Comparison of ENCODE assay signal across 25 cellular contexts in genomic region chr5:80210014-80210413, GRCh38. TPM values are rescaled to one million over a fixed set of nuclear protein-coding genes. Genes with fewer than 3 reads are reported as not detected.
DNase-seq lines count a peak whose midpoint lies in the region; ATAC-seq and TF ChIP-seq lines count a peak whose summit lies in the region.
"Had no signal": no experiment of that assay in that cellular context is flagged by ENCODE, and none has a peak within 500 bp of the region (broad histone marks: within the 10 kb centered on the region; RNA-seq: fewer than 3 reads in every experiment).

No MANE protein-coding gene starts in this region.

- H3K79me2 ChIP-seq in GM23338 (replicated peaks; ENCODE audit: insufficient read depth), result peaks cover 100% of the 10 kb centered on the region

- peaks cover 0 to under 1% of the 10 kb centered on the region in 2 donors for H3K9me3 Mint-ChIP-seq in activated T-cell treated with anti-CD3 and anti-CD28 coated beads, Interleukin-2, amount 50 U/mL, for 72 hours
- H3K9me3 Mint-ChIP-seq in GM23338, result peaks cover 16% of the 10 kb centered on the region; the same call in 2 of the 3 replicates
- H3K9me3 Mint-ChIP-seq in activated T-helper 2 cell treated with anti-CD3 and anti-CD28 coated beads, Interferon-gamma antibody, Interleukin-2, Interleukin-4, amounts not matched to agents 10 μg/mL and 5 μg/mL and 100 μg/mL, durations not matched to agents 14 hours and 24 hours and 36 hours, result no peaks in the 10 kb centered on the region
- no peaks in the 10 kb centered on the region for H3K9me3 Mint-ChIP-seq in nephron
- H3K9me3 Mint-ChIP-seq: natural killer cell treated with Interleukin-12 subunit alpha and Interleukin-12 subunit beta and Interleukin-15 and Interleukin-18, amount 100 ng/mL, for 72 hours; stimulated activated memory B cell treated with anti-CD40 and anti-IgM and Interleukin-4, amounts not matched to agents 10 μg/mL and 1 μg/mL and 100 μg/mL, for 72 hours had no signal

- TF ChIP-seq POLR2A in suprapubic skin (IDR thresholded peaks at IDR 0.05), result no peak

- H3K9me2 ChIP-seq in GM23338 (ENCODE audit: insufficient read depth), result no peaks in the 10 kb centered on the region

- no peak overlapping the region for H2AFZ ChIP-seq in GM23338

- no peak overlapping the region for H3K4me3 ChIP-seq in GM23338
- no peak overlapping the region for H3K4me3 ChIP-seq in suprapubic skin
- H3K4me3 ChIP-seq: BLaER1 treated with 17β-estradiol and CSF1 and Interleukin-3, amounts not matched to agents 10 nM and 100 nM; GM12878; SJSA1; tibial artery had no signal

- peaks cover 99% of the 10 kb centered on the region for H3K4me1 Mint-ChIP-seq in activated T-cell treated with anti-CD3 and anti-CD28 coated beads, Interleukin-2, amount 50 U/mL, for 72 hours (ENCODE audit: low read depth)
- H3K4me1 Mint-ChIP-seq in GM23338 (peaks cover 29% of the 10 kb centered on the region), nephron (peaks cover 21% of the 10 kb centered on the region)
- H3K4me1 Mint-ChIP-seq in activated T-helper 2 cell treated with anti-CD3 and anti-CD28 coated beads, Interferon-gamma antibody, Interleukin-2, Interleukin-4, amounts not matched to agents 10 μg/mL and 5 μg/mL and 100 μg/mL, durations not matched to agents 14 hours and 24 hours and 36 hours (ENCODE audit: low read depth), result peaks cover 68% of the 10 kb centered on the region

- peak overlapping the region; percentile 66; the same call in 1 of the 2 replicates for H3K27ac ChIP-seq in GM23338 (ENCODE audit: low read depth)
- H3K27ac ChIP-seq in suprapubic skin, result no peak overlapping the region
- H3K27ac ChIP-seq: BLaER1 treated with 17β-estradiol and CSF1 and Interleukin-3, amounts not matched to agents 10 nM and 100 nM; brain microvascular endothelial cell; SJSA1; tibial artery; WERI-Rb-1 had no signal

- peaks cover 7% of the 10 kb centered on the region; the same call in 1 of the 2 replicates for H3F3A ChIP-seq in GM23338 (replicated peaks; ENCODE audit: low read depth)

- H3K4me1 ChIP-seq in GM23338 (ENCODE audit: insufficient read depth) (peaks cover 36% of the 10 kb centered on the region; the same call in 1 of the 2 replicates), suprapubic skin (peaks cover 4% of the 10 kb centered on the region)
- H3K4me1 ChIP-seq: tibial artery had no signal

- H3K27me3 ChIP-seq in GM23338 (ENCODE audit: insufficient read depth) (no peaks in the 10 kb centered on the region), suprapubic skin (no peaks in the 10 kb centered on the region)
- H3K27me3 ChIP-seq: BLaER1 treated with 17β-estradiol and CSF1 and Interleukin-3, amounts not matched to agents 10 nM and 100 nM; brain microvascular endothelial cell; SJSA1; tibial artery had no signal

- no peak for DNase-seq in activated T-cell treated with anti-CD3 and anti-CD28 coated beads, Interleukin-2, amount 50 U/mL, for 72 hours
- no peak for DNase-seq in activated T-cell treated with anti-CD3 and anti-CD28 coated beads, Interleukin-2, amount 50 U/mL, for 1 hour
- DNase-seq in GM23338 (ENCODE audit: low spot score), result no peak
- no peak for DNase-seq in activated T-helper 2 cell treated with anti-CD3 and anti-CD28 coated beads, Interferon-gamma antibody, Interleukin-2, Interleukin-4, amounts not matched to agents 10 μg/mL and 5 μg/mL and 100 μg/mL, durations not matched to agents 14 hours and 24 hours and 36 hours (ENCODE audit: low spot score)
- DNase-seq in suprapubic skin (ENCODE audit: low spot score in 2 of 2), result no peak
- no peak for DNase-seq in KG1 (lab: John Stamatoyannopoulos, UW)
- DNase-seq: activated CD8-positive, alpha-beta memory T cell treated with anti-CD3 and anti-CD28 coated beads for 24 hours; brain microvascular endothelial cell; KBM-7; kidney glomerular epithelial cell; mesendoderm; MV-4-11; NCI-H1694 treated with DMSO at 0.1 percent for 48 hours; NCI-H2227 treated with DMSO at 0.1 percent for 48 hours; NCI-H748 treated with DMSO at 0.1 percent for 48 hours; PC-3; tibial artery; WERI-Rb-1 had no signal

- H3K36me3 Mint-ChIP-seq in activated T-cell treated with anti-CD3 and anti-CD28 coated beads, Interleukin-2, amount 50 U/mL, for 72 hours (ENCODE audit: insufficient read depth in 2 of 2), result no peaks in the 10 kb centered on the region
- H3K36me3 Mint-ChIP-seq in GM23338 (ENCODE audit: low read depth) (peaks cover 18% of the 10 kb centered on the region), nephron (ENCODE audit: low read depth) (peaks cover under 1% of the 10 kb centered on the region)
- H3K36me3 Mint-ChIP-seq in activated T-helper 2 cell treated with anti-CD3 and anti-CD28 coated beads, Interferon-gamma antibody, Interleukin-2, Interleukin-4, amounts not matched to agents 10 μg/mL and 5 μg/mL and 100 μg/mL, durations not matched to agents 14 hours and 24 hours and 36 hours (ENCODE audit: low read depth), result peaks cover 29% of the 10 kb centered on the region
- H3K36me3 Mint-ChIP-seq: natural killer cell treated with Interleukin-12 subunit alpha and Interleukin-12 subunit beta and Interleukin-15 and Interleukin-18, amount 100 ng/mL, for 72 hours; stimulated activated memory B cell treated with anti-CD40 and anti-IgM and Interleukin-4, amounts not matched to agents 10 μg/mL and 1 μg/mL and 100 μg/mL, for 72 hours had no signal

- no peak for TF ChIP-seq EP300 in suprapubic skin (IDR thresholded peaks at IDR 0.05)

- intact Hi-C loops in activated T-helper 2 cell treated with anti-CD3 and anti-CD28 coated beads, Interferon-gamma antibody, Interleukin-2, Interleukin-4, amounts not matched to agents 10 μg/mL and 5 μg/mL and 100 μg/mL, durations not matched to agents 14 hours and 24 hours and 36 hours (cut with micrococcal nuclease), result loop anchor here (5.0 kb wide), 1 partner anchor 42 kb away; no protein-coding TSS in a partner anchor

- no peak for ATAC-seq in activated T-cell treated with anti-CD3 and anti-CD28 coated beads, Interleukin-2, amount 50 U/mL, for 72 hours (replicated peaks in 1 of 2)
- ATAC-seq in GM23338 (no peak), HG02938 (IDR thresholded peaks at IDR 0.05; ENCODE audit: unreplicated experiment) (no peak)
- ATAC-seq: GM12878; natural killer cell treated with Interleukin-12 subunit alpha and Interleukin-12 subunit beta and Interleukin-15 and Interleukin-18, amount 100 ng/mL, for 72 hours; PC-3; stimulated activated memory B cell treated with anti-CD40 and anti-IgM and Interleukin-4, amounts not matched to agents 10 μg/mL and 1 μg/mL and 100 μg/mL, for 72 hours had no signal

- H3K4me2 ChIP-seq in GM23338, result 0 out of 2 replicates have a peak overlapping the region, but pooled peaks have one; percentile 29
- H3K4me2 ChIP-seq: BLaER1 treated with 17β-estradiol and CSF1 and Interleukin-3, amounts not matched to agents 10 nM and 100 nM had no signal

- no peaks in the 10 kb centered on the region for H3K9me3 ChIP-seq in suprapubic skin
- H3K9me3 ChIP-seq: SJSA1, tibial artery had no signal

- H3K4me3 Mint-ChIP-seq in activated T-cell treated with anti-CD3 and anti-CD28 coated beads, Interleukin-2, amount 50 U/mL, for 72 hours, result peak overlapping the region; percentile 64 to 70
- no peak overlapping the region for H3K4me3 Mint-ChIP-seq in GM23338
- H3K4me3 Mint-ChIP-seq in activated T-helper 2 cell treated with anti-CD3 and anti-CD28 coated beads, Interferon-gamma antibody, Interleukin-2, Interleukin-4, amounts not matched to agents 10 μg/mL and 5 μg/mL and 100 μg/mL, durations not matched to agents 14 hours and 24 hours and 36 hours (ENCODE audit: low read depth), result no peak overlapping the region
- H3K4me3 Mint-ChIP-seq in nephron, result no peak overlapping the region
- H3K4me3 Mint-ChIP-seq: natural killer cell treated with Interleukin-12 subunit alpha and Interleukin-12 subunit beta and Interleukin-15 and Interleukin-18, amount 100 ng/mL, for 72 hours; stimulated activated memory B cell treated with anti-CD40 and anti-IgM and Interleukin-4, amounts not matched to agents 10 μg/mL and 1 μg/mL and 100 μg/mL, for 72 hours had no signal

- no peaks in the 10 kb centered on the region for H3K27me3 Mint-ChIP-seq in activated T-cell treated with anti-CD3 and anti-CD28 coated beads, Interleukin-2, amount 50 U/mL, for 72 hours (ENCODE audit: low read depth)
- H3K27me3 Mint-ChIP-seq in GM23338 (ENCODE audit: insufficient read depth, low read depth, poor library complexity), result no peaks in the 10 kb centered on the region
- no peaks in the 10 kb centered on the region for H3K27me3 Mint-ChIP-seq in activated T-helper 2 cell treated with anti-CD3 and anti-CD28 coated beads, Interferon-gamma antibody, Interleukin-2, Interleukin-4, amounts not matched to agents 10 μg/mL and 5 μg/mL and 100 μg/mL, durations not matched to agents 14 hours and 24 hours and 36 hours (ENCODE audit: low read depth)
- H3K27me3 Mint-ChIP-seq in nephron (ENCODE audit: low read depth), result no peaks in the 10 kb centered on the region
- H3K27me3 Mint-ChIP-seq: natural killer cell treated with Interleukin-12 subunit alpha and Interleukin-12 subunit beta and Interleukin-15 and Interleukin-18, amount 100 ng/mL, for 72 hours; stimulated activated memory B cell treated with anti-CD40 and anti-IgM and Interleukin-4, amounts not matched to agents 10 μg/mL and 1 μg/mL and 100 μg/mL, for 72 hours had no signal

- H3K27ac Mint-ChIP-seq in activated T-cell treated with anti-CD3 and anti-CD28 coated beads, Interleukin-2, amount 50 U/mL, for 72 hours, result peak overlapping the region; percentile 77
- H3K27ac Mint-ChIP-seq in GM23338 (no peak overlapping the region), nephron (peak overlapping the region; percentile 29 to 84 (median 73))
- H3K27ac Mint-ChIP-seq in activated T-helper 2 cell treated with anti-CD3 and anti-CD28 coated beads, Interferon-gamma antibody, Interleukin-2, Interleukin-4, amounts not matched to agents 10 μg/mL and 5 μg/mL and 100 μg/mL, durations not matched to agents 14 hours and 24 hours and 36 hours, result peak overlapping the region; percentile 57
- H3K27ac Mint-ChIP-seq: stimulated activated memory B cell treated with anti-CD40 and anti-IgM and Interleukin-4, amounts not matched to agents 10 μg/mL and 1 μg/mL and 100 μg/mL, for 72 hours had no signal

- WGBS in suprapubic skin, result 81% methylated on average over 6 of the region's 6 CpGs

- TF ChIP-seq CTCF in GM23338 (conservative IDR thresholded peaks at IDR 0.05; ENCODE audit: low read depth in 2 of 2), result no peak
- no peak for TF ChIP-seq CTCF in nephron (IDR thresholded peaks at IDR 0.05; ENCODE audit: unreplicated experiment in 3 of 3)
- no peak for TF ChIP-seq CTCF in suprapubic skin (IDR thresholded peaks at IDR 0.05)

- H3K36me3 ChIP-seq in GM23338 (ENCODE audit: insufficient read depth) (no peaks in the 10 kb centered on the region), suprapubic skin (no peaks in the 10 kb centered on the region)
- H3K36me3 ChIP-seq: brain microvascular endothelial cell, SJSA1, tibial artery, WERI-Rb-1 had no signal

- H4K20me1 ChIP-seq in GM23338 (replicated peaks; ENCODE audit: insufficient read depth), result peaks cover 31% of the 10 kb centered on the region

RNA-seq across cellular contexts. Expression of gene SERINC5, which starts 45.8 kb away (rescaled TPM):
- 10 to 100 TPM; 41.1 to 48.3 TPM for total RNA-seq in activated T-cell treated with anti-CD3 and anti-CD28 coated beads, Interleukin-2, amount 50 U/mL, for 72 hours
- total RNA-seq in GM23338 (2014; rRNA removed; shearing (Covaris generic)), result 101 and 107 TPM in 2 replicates
- 32.3 and 34.0 TPM in 2 replicates for polyA plus RNA-seq in GM23338 (2016; fragmentation: Nextera tagmentation; extraction: Ambion mirVana)
- 18.9 and 19.0 TPM in 2 replicates for total RNA-seq in activated T-helper 2 cell treated with anti-CD3 and anti-CD28 coated beads, Interferon-gamma antibody, Interleukin-2, Interleukin-4, amounts not matched to agents 10 μg/mL and 5 μg/mL and 100 μg/mL, durations not matched to agents 14 hours and 24 hours and 36 hours
- 10 to 100 TPM; 53.8 to 68.8 (median 62.5) TPM for total RNA-seq in suprapubic skin

Comparison
In these comparisons a context has a peak if more than half of its experiments do, and no peak if none do; other contexts are left out.
1. H3K4me3 Mint-ChIP-seq: peak in activated T-cell treated with anti-CD3 and anti-CD28 coated beads, Interleukin-2, amount 50 U/mL, for 72 hours (2 of 2); none in GM23338 (single experiment), activated T-helper 2 cell treated with anti-CD3 and anti-CD28 coated beads, Interferon-gamma antibody, Interleukin-2, Interleukin-4, amounts not matched to agents 10 μg/mL and 5 μg/mL and 100 μg/mL, durations not matched to agents 14 hours and 24 hours and 36 hours (single experiment) and nephron (0 of 3).